In the genomic region with DNA sequence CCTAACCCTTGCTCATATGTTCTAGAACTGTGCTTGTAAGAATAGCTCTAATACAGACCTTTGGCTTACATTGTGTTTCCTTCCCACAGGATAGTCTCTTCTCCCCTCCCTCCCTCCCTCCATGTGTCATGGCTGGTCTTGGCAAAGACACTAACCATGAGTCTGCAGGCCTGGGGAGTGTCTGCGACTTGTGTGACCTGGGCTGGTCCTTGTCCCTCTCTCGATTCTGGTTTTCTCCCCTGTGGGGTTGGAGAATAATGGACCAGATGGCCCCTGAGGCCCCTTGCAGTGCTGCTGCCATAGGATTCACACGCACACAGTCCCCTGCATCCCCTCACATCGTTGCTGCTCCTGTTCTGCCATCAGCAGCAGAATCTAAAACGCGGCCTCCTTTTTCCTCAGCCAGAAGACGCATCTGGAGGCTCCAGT, we compare ENCODE assay signal across 19 cellular contexts. TPM values are rescaled to one million over a fixed set of nuclear protein-coding genes. Genes with fewer than 3 reads are reported as not detected.
DNase-seq lines count a peak whose midpoint lies in the region; ATAC-seq and TF ChIP-seq lines count a peak whose summit lies in the region.
"Had no signal": no experiment of that assay in that cellular context is flagged by ENCODE, and none has a peak within 500 bp of the region (broad histone marks: within the 10 kb centered on the region; RNA-seq: fewer than 3 reads in every experiment).

No MANE protein-coding gene starts in this region.

- peaks cover 99% of the 10 kb centered on the region for H3K36me3 Mint-ChIP-seq in CD8-positive, alpha-beta T cell
- H3K36me3 Mint-ChIP-seq in T-helper 17 cell (ENCODE audit: low read depth): peaks cover 12% of the 10 kb centered on the region

- no peak overlapping the region for H3K27ac ChIP-seq in CD8-positive, alpha-beta T cell (ENCODE audit: low read depth, low read length)
- H3K27ac ChIP-seq: adrenal gland, parathyroid adenoma, Peyer's patch had no signal

- CTCF ChIA-PET in CD8-positive, alpha-beta T cell (lab: Charles Lee): no interaction called here

- H3K9me3 Mint-ChIP-seq in CD8-positive, alpha-beta T cell: no peaks in the 10 kb centered on the region
- H3K9me3 Mint-ChIP-seq: T-cell had no signal

- POLR2A ChIA-PET in CD8-positive, alpha-beta T cell (lab: Charles Lee): no interaction called here

- H3K4me3 Mint-ChIP-seq in CD8-positive, alpha-beta T cell: no peak overlapping the region
- no peak overlapping the region for H3K4me3 Mint-ChIP-seq in T-helper 17 cell
- H3K4me3 Mint-ChIP-seq: T-cell had no signal

- intact Hi-C loops in CD8-positive, alpha-beta T cell (cut with DNase I, micrococcal nuclease): no loop called here
- intact Hi-C loops in sciatic nerve (cut with DNase I): no loop called here

- no peak for TF ChIP-seq CTCF in CD8-positive, alpha-beta T cell (IDR thresholded peaks at IDR 0.05)
- no peak for TF ChIP-seq CTCF in fibroblast of pulmonary artery (IDR thresholded peaks at IDR 0.05; ENCODE audit: low read length, missing control alignments)

- H3K4me1 Mint-ChIP-seq in CD8-positive, alpha-beta T cell (ENCODE audit: low read depth): peaks cover 9% of the 10 kb centered on the region
- H3K4me1 Mint-ChIP-seq in T-helper 17 cell: peaks cover 6% of the 10 kb centered on the region

- no peak for DNase-seq in CD8-positive, alpha-beta T cell
- DNase-seq in T-helper 17 cell: no peak
- peak; percentile 51 for DNase-seq in fibroblast of pulmonary artery (ENCODE audit: low read depth)
- DNase-seq in sciatic nerve (ENCODE audit: low spot score): no peak
- DNase-seq in NCI-H2171 (lab: John Stamatoyannopoulos, UW): no peak
- no peak for DNase-seq in cerebellar nuclear complex (lab: John Stamatoyannopoulos, UW)
- no peak for DNase-seq in stimulated activated naive CD4-positive, alpha-beta T cell treated with Interleukin-2 at 50 U/mL for 16 hours (lab: John Stamatoyannopoulos, UW)
- DNase-seq: activated CD4-positive, CD25-positive, alpha-beta regulatory T cell; COR-L47; GDM1; kidney; mucosa of descending colon; NCI-H187; NCI-H524; Peyer's patch; T-cell; thyroid gland had no signal

- peak overlapping the region; percentile 52 for H3K27ac Mint-ChIP-seq in CD8-positive, alpha-beta T cell
- peak overlapping the region; percentile 82 for H3K27ac Mint-ChIP-seq in T-helper 17 cell

- no peak for ATAC-seq in CD8-positive, alpha-beta T cell
- no peak for ATAC-seq in T-helper 17 cell
- peak; percentile 72 for ATAC-seq in sciatic nerve
- ATAC-seq: mucosa of descending colon, T-cell had no signal

- H3K27me3 Mint-ChIP-seq in CD8-positive, alpha-beta T cell (ENCODE audit: low read depth): no peaks in the 10 kb centered on the region
- H3K27me3 Mint-ChIP-seq in T-helper 17 cell: no peaks in the 10 kb centered on the region
- H3K27me3 Mint-ChIP-seq: T-cell had no signal

- no peaks in the 10 kb centered on the region for H3K4me1 ChIP-seq in CD8-positive, alpha-beta T cell (ENCODE audit: insufficient read depth, low read length)
- H3K4me1 ChIP-seq: adrenal gland, parathyroid adenoma, Peyer's patch had no signal

- no peaks in the 10 kb centered on the region for H3K27me3 ChIP-seq in CD8-positive, alpha-beta T cell (ENCODE audit: insufficient read depth, low read length)
- H3K27me3 ChIP-seq: adrenal gland, Peyer's patch, thyroid gland had no signal

- H3K36me3 ChIP-seq in CD8-positive, alpha-beta T cell (ENCODE audit: insufficient read depth, low read length): peaks cover 92% of the 10 kb centered on the region
- H3K36me3 ChIP-seq: thyroid gland had no signal

- H3K4me3 ChIP-seq in CD8-positive, alpha-beta T cell (ENCODE audit: low read depth, low read length): no peak overlapping the region
- H3K4me3 ChIP-seq in fibroblast of pulmonary artery (replicated peaks; ENCODE audit: low read depth, low read length): no peak overlapping the region
- H3K4me3 ChIP-seq: adrenal gland, mucosa of descending colon, Peyer's patch, thyroid gland had no signal

- no peaks in the 10 kb centered on the region for H3K9me3 ChIP-seq in CD8-positive, alpha-beta T cell (ENCODE audit: low read length)
- H3K9me3 ChIP-seq in T-helper 17 cell (ENCODE audit: control insufficient read depth, low read length, poor library complexity, severe bottlenecking): no peaks in the 10 kb centered on the region
- H3K9me3 ChIP-seq: adrenal gland, mucosa of descending colon, Peyer's patch, thyroid gland had no signal

RNA-seq across cellular contexts. Expression of gene DEGS2, which starts 30.3 kb away (rescaled TPM):
- under 1 TPM; 0.22 to 0.60 TPM for total RNA-seq in CD8-positive, alpha-beta T cell
- total RNA-seq in T-helper 17 cell: under 1 TPM in 1 of 2 donors, not detected in 1; 0.30 TPM
- total RNA-seq in sciatic nerve: 3.4 TPM
